ENCODE assay signal across 11 cellular contexts in genomic region chr15:98375513-98376360, GRCh38.
"Had no signal": no experiment of that assay in that cellular context is flagged by ENCODE, and none has a peak within 500 bp of the region (broad histone marks: within the 10 kb centered on the region; RNA-seq: fewer than 3 reads in every experiment).

No MANE protein-coding gene starts in this region.

- H3K27ac ChIP-seq: ascending aorta, cardiac muscle cell, prostate gland, suprapubic skin had no signal

- H3K4me1 ChIP-seq: ascending aorta, prostate gland, suprapubic skin had no signal

- DNase-seq: activated CD4-positive, alpha-beta memory T cell treated with anti-CD3 and anti-CD28 coated beads for 36 hours; activated CD4-positive, alpha-beta T cell treated with anti-CD3 and anti-CD28 coated beads for 36 hours; activated CD8-positive, alpha-beta memory T cell treated with anti-CD3 and anti-CD28 coated beads, Interleukin-2, amount 10 ng/mL, durations not matched to agents 7 days and 5 days; activated naive CD4-positive, alpha-beta T cell treated with anti-CD3 and anti-CD28 coated beads, Interleukin-2, amount 10 ng/mL, durations not matched to agents 7 days and 5 days; activated T-cell treated with anti-CD3 and anti-CD28 coated beads, Interleukin-2, amount 50 U/mL, for 1 hour; stimulated activated naive B cell treated with anti-CD40 and anti-IgM and Interleukin-4, amounts not matched to agents 10 μg/mL and 1 μg/mL and 100 μg/mL, for 72 hours; trophoblast cell had no signal

- H3K4me3 ChIP-seq: ascending aorta, cardiac muscle cell, prostate gland, suprapubic skin had no signal

- H3K36me3 ChIP-seq: ascending aorta, cardiac muscle cell, prostate gland, suprapubic skin had no signal

- H3K27me3 ChIP-seq: ascending aorta, cardiac muscle cell, suprapubic skin had no signal
